ENCODE assay signal across 8 cellular contexts in genomic region chr3:124860599-124860998, GRCh38. TPM values are rescaled to one million over a fixed set of nuclear protein-coding genes. Genes with fewer than 3 reads are reported as not detected.
DNase-seq lines count a peak whose midpoint lies in the region; ATAC-seq and TF ChIP-seq lines count a peak whose summit lies in the region.

No MANE protein-coding gene starts in this region.

- no peak overlapping the region for H3K4me3 ChIP-seq in HUES64 (ENCODE audit: low read length)
- no peak overlapping the region for H3K4me3 ChIP-seq in right lobe of liver
- no peak overlapping the region for H3K4me3 ChIP-seq in upper lobe of right lung

- H3K9me3 ChIP-seq in HUES64 (ENCODE audit: insufficient read depth, low read depth, low read length): no peaks in the 10 kb centered on the region
- H3K9me3 ChIP-seq in right lobe of liver: no peaks in the 10 kb centered on the region
- H3K9me3 ChIP-seq in upper lobe of right lung: no peaks in the 10 kb centered on the region

- H3K27me3 ChIP-seq in HUES64 (ENCODE audit: insufficient read depth, low read length) (no peaks in the 10 kb centered on the region), right lobe of liver (no peaks in the 10 kb centered on the region), upper lobe of right lung (no peaks in the 10 kb centered on the region)

- H3K36me3 Mint-ChIP-seq in activated T-helper 1 cell treated with anti-CD3 and anti-CD28 coated beads, Interleukin-12 subunit alpha, Interleukin-12 subunit beta, Interleukin-2, Interleukin-4 antibody, amounts not matched to agents 30 ng/mL and 10 ng/mL and 1 ng/mL, durations not matched to agents 14 hours and 24 hours and 36 hours (ENCODE audit: low read depth): no peaks in the 10 kb centered on the region
- peaks cover 2% of the 10 kb centered on the region for H3K36me3 Mint-ChIP-seq in effector memory CD8-positive, alpha-beta T cell (ENCODE audit: insufficient read depth)

- H3K4me1 ChIP-seq in HUES64 (ENCODE audit: insufficient read depth, low read length) (peaks cover 21% of the 10 kb centered on the region; the same call in 1 of the 2 replicates), right lobe of liver (peaks cover 0 to 20% (median 7%) of the 10 kb centered on the region in 4 donors), upper lobe of right lung (peaks cover 12% of the 10 kb centered on the region)

- WGBS in HUES64: 100% methylated on average over 1 of the region's 1 CpG
- WGBS in right lobe of liver (ENCODE audit: insufficient coverage, low coverage, low lambda C conversion rate, missing lambda C conversion rate): 75% methylated on average over 1 of the region's 1 CpG

- H3K4me3 Mint-ChIP-seq in activated T-helper 1 cell treated with anti-CD3 and anti-CD28 coated beads, Interleukin-12 subunit alpha, Interleukin-12 subunit beta, Interleukin-2, Interleukin-4 antibody, amounts not matched to agents 30 ng/mL and 10 ng/mL and 1 ng/mL, durations not matched to agents 14 hours and 24 hours and 36 hours: no peak overlapping the region
- H3K4me3 Mint-ChIP-seq in effector memory CD8-positive, alpha-beta T cell: no peak overlapping the region

- intact Hi-C loops in right lobe of liver (cut with DNase I) (no loop called here), upper lobe of right lung (cut with DNase I) (no loop called here)
- intact Hi-C loops in activated T-helper 1 cell treated with anti-CD3 and anti-CD28 coated beads, Interleukin-12 subunit alpha, Interleukin-12 subunit beta, Interleukin-2, Interleukin-4 antibody, amounts not matched to agents 30 ng/mL and 10 ng/mL and 1 ng/mL, durations not matched to agents 14 hours and 24 hours and 36 hours (cut with micrococcal nuclease): no loop called here

- H3K9ac ChIP-seq in HUES64 (ENCODE audit: low read depth, low read length): no peak overlapping the region

- no peak for TF ChIP-seq POLR2A in right lobe of liver (IDR thresholded peaks at IDR 0.05)

- H3K36me3 ChIP-seq in HUES64 (ENCODE audit: insufficient read depth, low read length): peaks cover 54% of the 10 kb centered on the region
- H3K36me3 ChIP-seq in right lobe of liver: peaks cover 0 to 6% (median under 1%) of the 10 kb centered on the region in 4 donors
- no peaks in the 10 kb centered on the region for H3K36me3 ChIP-seq in upper lobe of right lung

- DNase-seq in dermis blood vessel endothelial cell (peak; percentile 94), right lobe of liver (peak in 1 of 3 donors; percentile 44), upper lobe of right lung (no peak), ecto neural progenitor cell (ENCODE audit: low spot score) (no peak)
- DNase-seq in activated T-helper 1 cell treated with anti-CD3 and anti-CD28 coated beads, Interleukin-12 subunit alpha, Interleukin-12 subunit beta, Interleukin-2, Interleukin-4 antibody, amounts not matched to agents 30 ng/mL and 10 ng/mL and 1 ng/mL, durations not matched to agents 14 hours and 24 hours and 36 hours (ENCODE audit: low spot score): no peak
- DNase-seq in effector memory CD8-positive, alpha-beta T cell: no peak

- no peak for TF ChIP-seq CTCF in right lobe of liver (IDR thresholded peaks at IDR 0.05)
- no peak for TF ChIP-seq CTCF in upper lobe of right lung (IDR thresholded peaks at IDR 0.05)

- ATAC-seq in right lobe of liver (peak; percentile 56 to 79 (median 72)), upper lobe of right lung (peak; percentile 88), GM18502 (IDR thresholded peaks at IDR 0.05; ENCODE audit: poor library complexity, unreplicated experiment) (no peak)
- ATAC-seq in effector memory CD8-positive, alpha-beta T cell (replicated peaks): no peak

- 0 out of 2 replicates have a peak overlapping the region, but pooled peaks have one; percentile 7 for H3K27ac ChIP-seq in HUES64 (ENCODE audit: low read depth, low read length)
- H3K27ac ChIP-seq in right lobe of liver: peak overlapping the region in 2 of 3 donors; percentile 2 to 9
- peak overlapping the region; percentile 58 for H3K27ac ChIP-seq in upper lobe of right lung

- H3K27ac Mint-ChIP-seq in activated T-helper 1 cell treated with anti-CD3 and anti-CD28 coated beads, Interleukin-12 subunit alpha, Interleukin-12 subunit beta, Interleukin-2, Interleukin-4 antibody, amounts not matched to agents 30 ng/mL and 10 ng/mL and 1 ng/mL, durations not matched to agents 14 hours and 24 hours and 36 hours: no peak overlapping the region
- no peak overlapping the region for H3K27ac Mint-ChIP-seq in effector memory CD8-positive, alpha-beta T cell

- no peaks in the 10 kb centered on the region for H3K4me1 Mint-ChIP-seq in activated T-helper 1 cell treated with anti-CD3 and anti-CD28 coated beads, Interleukin-12 subunit alpha, Interleukin-12 subunit beta, Interleukin-2, Interleukin-4 antibody, amounts not matched to agents 30 ng/mL and 10 ng/mL and 1 ng/mL, durations not matched to agents 14 hours and 24 hours and 36 hours (ENCODE audit: low read depth)
- H3K4me1 Mint-ChIP-seq in effector memory CD8-positive, alpha-beta T cell (ENCODE audit: low read depth in 2 of 2): no peaks in the 10 kb centered on the region

- peaks cover 20% of the 10 kb centered on the region for H3K27me3 Mint-ChIP-seq in activated T-helper 1 cell treated with anti-CD3 and anti-CD28 coated beads, Interleukin-12 subunit alpha, Interleukin-12 subunit beta, Interleukin-2, Interleukin-4 antibody, amounts not matched to agents 30 ng/mL and 10 ng/mL and 1 ng/mL, durations not matched to agents 14 hours and 24 hours and 36 hours (ENCODE audit: insufficient read depth)
- H3K27me3 Mint-ChIP-seq in effector memory CD8-positive, alpha-beta T cell: peaks cover 18 to 26% of the 10 kb centered on the region in 2 donors

- H3K9me3 Mint-ChIP-seq in activated T-helper 1 cell treated with anti-CD3 and anti-CD28 coated beads, Interleukin-12 subunit alpha, Interleukin-12 subunit beta, Interleukin-2, Interleukin-4 antibody, amounts not matched to agents 30 ng/mL and 10 ng/mL and 1 ng/mL, durations not matched to agents 14 hours and 24 hours and 36 hours: no peaks in the 10 kb centered on the region
- no peaks in the 10 kb centered on the region for H3K9me3 Mint-ChIP-seq in effector memory CD8-positive, alpha-beta T cell

RNA-seq across cellular contexts. Expression of gene ITGB5, which starts 26.6 kb away (rescaled TPM):
- polyA plus RNA-seq in HUES64 (2013, experiment 1 of 2): 99.8 TPM
- 111 TPM for polyA plus RNA-seq in HUES64 (2013, experiment 2 of 2)
- 86.6 and 107 TPM in 2 replicates for total RNA-seq in dermis blood vessel endothelial cell
- 100 to 1,000 TPM in 3 of 6 experiments, 10 to 100 TPM in 3; 61.3 to 125 (median 98.4) TPM for total RNA-seq in right lobe of liver
- total RNA-seq in upper lobe of right lung: 95.1 TPM
- 2.2 and 3.1 TPM in 2 replicates for total RNA-seq in activated T-helper 1 cell treated with anti-CD3 and anti-CD28 coated beads, Interleukin-12 subunit alpha, Interleukin-12 subunit beta, Interleukin-2, Interleukin-4 antibody, amounts not matched to agents 30 ng/mL and 10 ng/mL and 1 ng/mL, durations not matched to agents 14 hours and 24 hours and 36 hours

Comparison
In these comparisons a context has a peak if more than half of its experiments do, and no peak if none do; other contexts are left out.
1. H3K27ac ChIP-seq: peak in every context shown above with its lines; median percentile 58 in upper lobe of right lung; 7 in HUES64; 6 in right lobe of liver.
2. ATAC-seq: peak in right lobe of liver (4 of 4) and upper lobe of right lung (single experiment); none in effector memory CD8-positive, alpha-beta T cell (single experiment) and GM18502 (single experiment).
3. RNA of gene ITGB5, which starts 26.6 kb away (total RNA-seq): 61.3 to 125 TPM in right lobe of liver, 86.6 to 107 TPM in dermis blood vessel endothelial cell and 95.1 TPM in upper lobe of right lung (single experiment); 2.2 to 3.1 TPM in activated T-helper 1 cell treated with anti-CD3 and anti-CD28 coated beads, Interleukin-12 subunit alpha, Interleukin-12 subunit beta, Interleukin-2, Interleukin-4 antibody, amounts not matched to agents 30 ng/mL and 10 ng/mL and 1 ng/mL, durations not matched to agents 14 hours and 24 hours and 36 hours; every median in the first group is over 10 times any median in the second.